ENCODE assay signal across 1 cellular context in genomic region chr18:11908182-11909080, GRCh38.
A peak's percentile ranks its signal among the peaks of the same experiment; 100 is the strongest.
TF ChIP-seq lines count a peak whose summit lies in the region.

MPPE1 (minus strand) TSS chr18:11908317; CDS start chr18:11897264, 11,053 bp downstream.

TF ChIP-seq in K562, 482 proteins besides CTCF, POLR2A, EP300 and RAD21 (continued from another document and continues in another):
- TF ChIP-seq PKNOX1 (IDR thresholded peaks at IDR 0.05), result peak; percentile 60; the same call in 1 of the 2 replicates
- no peak for TF ChIP-seq ZNF41 (CRISPR knock-in tag; conservative IDR thresholded peaks at IDR 0.05)
- no peak for TF ChIP-seq TFE3 (CRISPR knock-in tag; IDR thresholded peaks at IDR 0.05)
- no peak for TF ChIP-seq ZNF133 (CRISPR knock-in tag; IDR thresholded peaks at IDR 0.05)
- no peak for TF ChIP-seq SRSF3 (IDR thresholded peaks at IDR 0.05; ENCODE audit: insufficient read depth, low read length)
- TF ChIP-seq PURB (CRISPR knock-in tag; IDR thresholded peaks at IDR 0.05; ENCODE audit: low read depth), result no peak
- no peak for TF ChIP-seq MITF (IDR thresholded peaks at IDR 0.05)
- TF ChIP-seq TGIF2 (CRISPR knock-in tag; IDR thresholded peaks at IDR 0.05), result no peak
- 0 out of 2 replicates have a peak, but pooled peaks have one; percentile 53 for TF ChIP-seq ZBTB33 (CRISPR knock-in tag; IDR thresholded peaks at IDR 0.05)
- no peak for TF ChIP-seq NFE2L1 (tag; IDR thresholded peaks at IDR 0.05; ENCODE audit: borderline replicate concordance, low read depth)
- no peak for TF ChIP-seq DDX20 (tag; IDR thresholded peaks at IDR 0.05; ENCODE audit: low read depth)
- no peak for TF ChIP-seq ZNF318 (IDR thresholded peaks at IDR 0.05; ENCODE audit: borderline replicate concordance in 1 of 2, low read depth in 1 of 2)
- TF ChIP-seq ETS1 (conservative IDR thresholded peaks at IDR 0.05; ENCODE audit: control insufficient read depth, low read depth, low read length), result no peak
- no peak for TF ChIP-seq STAT5A (IDR thresholded peaks at IDR 0.05; ENCODE audit: borderline replicate concordance, low read length)
- TF ChIP-seq NCOA6 (IDR thresholded peaks at IDR 0.05), result no peak
- no peak for TF ChIP-seq CREB3 (tag; conservative IDR thresholded peaks at IDR 0.05; ENCODE audit: low read depth)
- no peak for TF ChIP-seq TAL1 (IDR thresholded peaks at IDR 0.05)
- TF ChIP-seq ZC3H11A (IDR thresholded peaks at IDR 0.05; ENCODE audit: low read depth, low read length), result no peak
- TF ChIP-seq ZBED1 (IDR thresholded peaks at IDR 0.05), result no peak
- no peak for TF ChIP-seq SNAPC5 (CRISPR knock-in tag; IDR thresholded peaks at IDR 0.05)
- no peak for TF ChIP-seq ZNF146 (CRISPR knock-in tag; IDR thresholded peaks at IDR 0.05; ENCODE audit: unreplicated experiment)
- no peak for TF ChIP-seq USF1 (CRISPR knock-in tag; IDR thresholded peaks at IDR 0.05)
- TF ChIP-seq GTF2E2 (tag; IDR thresholded peaks at IDR 0.05), result peak; percentile 77; the same call in 1 of the 2 replicates
- no peak for TF ChIP-seq HLTF (IDR thresholded peaks at IDR 0.05)
- no peak for TF ChIP-seq POLR3A (IDR thresholded peaks at IDR 0.05; ENCODE audit: borderline replicate concordance, extremely low read depth, insufficient read depth, insufficient read length)
- no peak for TF ChIP-seq EHMT2 (IDR thresholded peaks at IDR 0.05)
- no peak for TF ChIP-seq RNF219 (CRISPR knock-in tag; IDR thresholded peaks at IDR 0.05)
- no peak for TF ChIP-seq CREBBP (IDR thresholded peaks at IDR 0.05; ENCODE audit: low read depth, low read length)
- TF ChIP-seq SFPQ (IDR thresholded peaks at IDR 0.05; ENCODE audit: low read depth, low read length), result no peak
- TF ChIP-seq CBFA2T2 (conservative IDR thresholded peaks at IDR 0.05), result 0 out of 2 replicates have a peak, but pooled peaks have one; percentile 1
- TF ChIP-seq BDP1 (IDR thresholded peaks at IDR 0.05; ENCODE audit: insufficient read depth, insufficient read length), result no peak
- TF ChIP-seq DNMT1 (IDR thresholded peaks at IDR 0.05), result no peak
- TF ChIP-seq HMGN3 (IDR thresholded peaks at IDR 0.05; ENCODE audit: borderline replicate concordance, extremely low read depth, insufficient read length, low read depth, low read length), result peak; percentile 82
- TF ChIP-seq ZNF436 (CRISPR knock-in tag; IDR thresholded peaks at IDR 0.05), result no peak
- no peak for TF ChIP-seq SLC30A9 (CRISPR knock-in tag; IDR thresholded peaks at IDR 0.05)
- TF ChIP-seq SOX6 (IDR thresholded peaks at IDR 0.05), result no peak
